In the genomic region with DNA sequence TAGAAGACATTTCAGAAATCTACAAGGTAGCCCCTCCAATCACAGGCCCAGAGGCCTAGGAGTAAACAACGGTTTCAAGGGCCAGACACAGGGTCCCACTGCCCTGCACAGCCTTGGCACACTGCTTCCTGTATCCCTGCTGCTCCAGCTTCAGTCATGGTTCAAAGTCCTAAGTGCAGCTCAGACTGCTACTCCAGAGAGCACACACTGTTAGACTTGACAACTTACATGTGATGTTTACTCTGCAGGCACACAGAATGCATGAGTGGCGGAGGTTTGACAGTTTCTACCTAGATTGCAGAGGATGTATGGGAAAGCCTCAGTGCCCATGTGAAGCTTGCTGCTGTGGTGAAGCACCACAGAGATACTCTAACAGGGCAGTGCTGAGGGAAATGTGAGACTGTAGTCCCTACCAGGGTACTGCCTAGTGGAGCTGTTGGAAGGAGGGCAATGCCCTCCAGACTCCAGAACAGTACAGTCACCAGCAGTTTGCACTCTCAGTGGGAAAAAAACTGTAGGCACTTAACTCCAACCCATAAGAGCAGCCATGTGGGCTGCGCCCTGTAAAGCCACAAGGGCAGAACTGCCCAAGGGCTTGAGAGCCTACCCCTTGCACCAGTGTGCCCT, we compare ENCODE assay signal across 2 cellular contexts.
A peak's percentile ranks its signal among the peaks of the same experiment; 100 is the strongest.
TF ChIP-seq lines count a peak whose summit lies in the region.

No MANE protein-coding gene starts in this region.

TF ChIP-seq in liver, 16 proteins besides CTCF, POLR2A, EP300 and RAD21 (continued from another document):
- TF ChIP-seq, protein P1, sequence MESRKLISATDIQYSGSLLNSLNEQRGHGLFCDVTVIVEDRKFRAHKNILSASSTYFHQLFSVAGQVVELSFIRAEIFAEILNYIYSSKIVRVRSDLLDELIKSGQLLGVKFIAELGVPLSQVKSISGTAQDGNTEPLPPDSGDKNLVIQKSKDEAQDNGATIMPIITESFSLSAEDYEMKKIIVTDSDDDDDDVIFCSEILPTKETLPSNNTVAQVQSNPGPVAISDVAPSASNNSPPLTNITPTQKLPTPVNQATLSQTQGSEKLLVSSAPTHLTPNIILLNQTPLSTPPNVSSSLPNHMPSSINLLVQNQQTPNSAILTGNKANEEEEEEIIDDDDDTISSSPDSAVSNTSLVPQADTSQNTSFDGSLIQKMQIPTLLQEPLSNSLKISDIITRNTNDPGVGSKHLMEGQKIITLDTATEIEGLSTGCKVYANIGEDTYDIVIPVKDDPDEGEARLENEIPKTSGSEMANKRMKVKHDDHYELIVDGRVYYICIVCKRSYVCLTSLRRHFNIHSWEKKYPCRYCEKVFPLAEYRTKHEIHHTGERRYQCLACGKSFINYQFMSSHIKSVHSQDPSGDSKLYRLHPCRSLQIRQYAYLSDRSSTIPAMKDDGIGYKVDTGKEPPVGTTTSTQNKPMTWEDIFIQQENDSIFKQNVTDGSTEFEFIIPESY (IDR thresholded peaks at IDR 0.05), result peak; percentile 45
- TF ChIP-seq RXRA (IDR thresholded peaks at IDR 0.05) (peak in 1 of 2 donors; percentile 85), FOXA2 (IDR thresholded peaks at IDR 0.05) (peak; percentile 91), FOXA1 (IDR thresholded peaks at IDR 0.05) (peak; percentile 88), HNF4G (IDR thresholded peaks at IDR 0.05) (peak; percentile 69), JUND (IDR thresholded peaks at IDR 0.05) (peak in 1 of 2 donors; percentile 75)
- TF ChIP-seq, protein P2, sequence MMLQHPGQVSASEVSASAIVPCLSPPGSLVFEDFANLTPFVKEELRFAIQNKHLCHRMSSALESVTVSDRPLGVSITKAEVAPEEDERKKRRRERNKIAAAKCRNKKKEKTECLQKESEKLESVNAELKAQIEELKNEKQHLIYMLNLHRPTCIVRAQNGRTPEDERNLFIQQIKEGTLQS (IDR thresholded peaks at IDR 0.05), result no peak
- TF ChIP-seq, protein P3, sequence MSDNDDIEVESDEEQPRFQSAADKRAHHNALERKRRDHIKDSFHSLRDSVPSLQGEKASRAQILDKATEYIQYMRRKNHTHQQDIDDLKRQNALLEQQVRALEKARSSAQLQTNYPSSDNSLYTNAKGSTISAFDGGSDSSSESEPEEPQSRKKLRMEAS (IDR thresholded peaks at IDR 0.05), result peak; percentile 78
- TF ChIP-seq, protein P4, sequence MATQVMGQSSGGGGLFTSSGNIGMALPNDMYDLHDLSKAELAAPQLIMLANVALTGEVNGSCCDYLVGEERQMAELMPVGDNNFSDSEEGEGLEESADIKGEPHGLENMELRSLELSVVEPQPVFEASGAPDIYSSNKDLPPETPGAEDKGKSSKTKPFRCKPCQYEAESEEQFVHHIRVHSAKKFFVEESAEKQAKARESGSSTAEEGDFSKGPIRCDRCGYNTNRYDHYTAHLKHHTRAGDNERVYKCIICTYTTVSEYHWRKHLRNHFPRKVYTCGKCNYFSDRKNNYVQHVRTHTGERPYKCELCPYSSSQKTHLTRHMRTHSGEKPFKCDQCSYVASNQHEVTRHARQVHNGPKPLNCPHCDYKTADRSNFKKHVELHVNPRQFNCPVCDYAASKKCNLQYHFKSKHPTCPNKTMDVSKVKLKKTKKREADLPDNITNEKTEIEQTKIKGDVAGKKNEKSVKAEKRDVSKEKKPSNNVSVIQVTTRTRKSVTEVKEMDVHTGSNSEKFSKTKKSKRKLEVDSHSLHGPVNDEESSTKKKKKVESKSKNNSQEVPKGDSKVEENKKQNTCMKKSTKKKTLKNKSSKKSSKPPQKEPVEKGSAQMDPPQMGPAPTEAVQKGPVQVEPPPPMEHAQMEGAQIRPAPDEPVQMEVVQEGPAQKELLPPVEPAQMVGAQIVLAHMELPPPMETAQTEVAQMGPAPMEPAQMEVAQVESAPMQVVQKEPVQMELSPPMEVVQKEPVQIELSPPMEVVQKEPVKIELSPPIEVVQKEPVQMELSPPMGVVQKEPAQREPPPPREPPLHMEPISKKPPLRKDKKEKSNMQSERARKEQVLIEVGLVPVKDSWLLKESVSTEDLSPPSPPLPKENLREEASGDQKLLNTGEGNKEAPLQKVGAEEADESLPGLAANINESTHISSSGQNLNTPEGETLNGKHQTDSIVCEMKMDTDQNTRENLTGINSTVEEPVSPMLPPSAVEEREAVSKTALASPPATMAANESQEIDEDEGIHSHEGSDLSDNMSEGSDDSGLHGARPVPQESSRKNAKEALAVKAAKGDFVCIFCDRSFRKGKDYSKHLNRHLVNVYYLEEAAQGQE (IDR thresholded peaks at IDR 0.05), result no peak

TF ChIP-seq in HepG2, 621 proteins besides CTCF, POLR2A, EP300 and RAD21 (continued from another document):
- TF ChIP-seq, protein P5, sequence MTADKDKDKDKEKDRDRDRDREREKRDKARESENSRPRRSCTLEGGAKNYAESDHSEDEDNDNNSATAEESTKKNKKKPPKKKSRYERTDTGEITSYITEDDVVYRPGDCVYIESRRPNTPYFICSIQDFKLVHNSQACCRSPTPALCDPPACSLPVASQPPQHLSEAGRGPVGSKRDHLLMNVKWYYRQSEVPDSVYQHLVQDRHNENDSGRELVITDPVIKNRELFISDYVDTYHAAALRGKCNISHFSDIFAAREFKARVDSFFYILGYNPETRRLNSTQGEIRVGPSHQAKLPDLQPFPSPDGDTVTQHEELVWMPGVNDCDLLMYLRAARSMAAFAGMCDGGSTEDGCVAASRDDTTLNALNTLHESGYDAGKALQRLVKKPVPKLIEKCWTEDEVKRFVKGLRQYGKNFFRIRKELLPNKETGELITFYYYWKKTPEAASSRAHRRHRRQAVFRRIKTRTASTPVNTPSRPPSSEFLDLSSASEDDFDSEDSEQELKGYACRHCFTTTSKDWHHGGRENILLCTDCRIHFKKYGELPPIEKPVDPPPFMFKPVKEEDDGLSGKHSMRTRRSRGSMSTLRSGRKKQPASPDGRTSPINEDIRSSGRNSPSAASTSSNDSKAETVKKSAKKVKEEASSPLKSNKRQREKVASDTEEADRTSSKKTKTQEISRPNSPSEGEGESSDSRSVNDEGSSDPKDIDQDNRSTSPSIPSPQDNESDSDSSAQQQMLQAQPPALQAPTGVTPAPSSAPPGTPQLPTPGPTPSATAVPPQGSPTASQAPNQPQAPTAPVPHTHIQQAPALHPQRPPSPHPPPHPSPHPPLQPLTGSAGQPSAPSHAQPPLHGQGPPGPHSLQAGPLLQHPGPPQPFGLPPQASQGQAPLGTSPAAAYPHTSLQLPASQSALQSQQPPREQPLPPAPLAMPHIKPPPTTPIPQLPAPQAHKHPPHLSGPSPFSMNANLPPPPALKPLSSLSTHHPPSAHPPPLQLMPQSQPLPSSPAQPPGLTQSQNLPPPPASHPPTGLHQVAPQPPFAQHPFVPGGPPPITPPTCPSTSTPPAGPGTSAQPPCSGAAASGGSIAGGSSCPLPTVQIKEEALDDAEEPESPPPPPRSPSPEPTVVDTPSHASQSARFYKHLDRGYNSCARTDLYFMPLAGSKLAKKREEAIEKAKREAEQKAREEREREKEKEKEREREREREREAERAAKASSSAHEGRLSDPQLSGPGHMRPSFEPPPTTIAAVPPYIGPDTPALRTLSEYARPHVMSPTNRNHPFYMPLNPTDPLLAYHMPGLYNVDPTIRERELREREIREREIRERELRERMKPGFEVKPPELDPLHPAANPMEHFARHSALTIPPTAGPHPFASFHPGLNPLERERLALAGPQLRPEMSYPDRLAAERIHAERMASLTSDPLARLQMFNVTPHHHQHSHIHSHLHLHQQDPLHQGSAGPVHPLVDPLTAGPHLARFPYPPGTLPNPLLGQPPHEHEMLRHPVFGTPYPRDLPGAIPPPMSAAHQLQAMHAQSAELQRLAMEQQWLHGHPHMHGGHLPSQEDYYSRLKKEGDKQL (CRISPR knock-in tag; IDR thresholded peaks at IDR 0.05; ENCODE audit: low read depth), result no peak
- TF ChIP-seq U2AF2 (IDR thresholded peaks at IDR 0.05; ENCODE audit: low read depth, low read length) (no peak), MXI1 (IDR thresholded peaks at IDR 0.05; ENCODE audit: borderline replicate concordance, low read depth, low read length) (no peak), ZFP41 (CRISPR knock-in tag; IDR thresholded peaks at IDR 0.05; ENCODE audit: borderline replicate concordance) (no peak), MAFF (IDR thresholded peaks at IDR 0.05; ENCODE audit: low read depth, low read length) (no peak), DPF2 (CRISPR knock-in tag; IDR thresholded peaks at IDR 0.05; ENCODE audit: borderline replicate concordance, low read depth) (no peak), ZNF674 (CRISPR knock-in tag; IDR thresholded peaks at IDR 0.05; ENCODE audit: low read depth) (no peak), CHD2 (IDR thresholded peaks at IDR 0.05; ENCODE audit: low read depth, low read length) (no peak), JUND (CRISPR knock-in tag; IDR thresholded peaks at IDR 0.05) (no peak), ZNF484 (CRISPR knock-in tag; IDR thresholded peaks at IDR 0.05; ENCODE audit: borderline replicate concordance, low read depth) (no peak), ATM (IDR thresholded peaks at IDR 0.05; ENCODE audit: borderline replicate concordance) (no peak)
- TF ChIP-seq, protein P6, sequence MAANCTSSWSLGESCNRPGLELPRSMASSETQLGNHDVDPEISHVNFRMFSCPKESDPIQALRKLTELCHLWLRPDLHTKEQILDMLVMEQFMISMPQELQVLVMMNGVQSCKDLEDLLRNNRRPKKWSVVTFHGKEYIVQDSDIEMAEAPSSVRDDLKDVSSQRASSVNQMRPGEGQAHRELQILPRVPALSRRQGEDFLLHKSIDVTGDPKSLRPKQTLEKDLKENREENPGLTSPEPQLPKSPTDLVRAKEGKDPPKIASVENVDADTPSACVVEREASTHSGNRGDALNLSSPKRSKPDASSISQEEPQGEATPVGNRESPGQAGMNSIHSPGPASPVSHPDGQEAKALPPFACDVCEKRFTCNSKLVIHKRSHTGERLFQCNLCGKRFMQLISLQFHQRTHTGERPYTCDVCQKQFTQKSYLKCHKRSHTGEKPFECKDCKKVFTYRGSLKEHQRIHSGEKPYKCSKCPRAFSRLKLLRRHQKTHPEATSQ (CRISPR knock-in tag; IDR thresholded peaks at IDR 0.05; ENCODE audit: borderline replicate concordance), result no peak
- TF ChIP-seq, protein P7, sequence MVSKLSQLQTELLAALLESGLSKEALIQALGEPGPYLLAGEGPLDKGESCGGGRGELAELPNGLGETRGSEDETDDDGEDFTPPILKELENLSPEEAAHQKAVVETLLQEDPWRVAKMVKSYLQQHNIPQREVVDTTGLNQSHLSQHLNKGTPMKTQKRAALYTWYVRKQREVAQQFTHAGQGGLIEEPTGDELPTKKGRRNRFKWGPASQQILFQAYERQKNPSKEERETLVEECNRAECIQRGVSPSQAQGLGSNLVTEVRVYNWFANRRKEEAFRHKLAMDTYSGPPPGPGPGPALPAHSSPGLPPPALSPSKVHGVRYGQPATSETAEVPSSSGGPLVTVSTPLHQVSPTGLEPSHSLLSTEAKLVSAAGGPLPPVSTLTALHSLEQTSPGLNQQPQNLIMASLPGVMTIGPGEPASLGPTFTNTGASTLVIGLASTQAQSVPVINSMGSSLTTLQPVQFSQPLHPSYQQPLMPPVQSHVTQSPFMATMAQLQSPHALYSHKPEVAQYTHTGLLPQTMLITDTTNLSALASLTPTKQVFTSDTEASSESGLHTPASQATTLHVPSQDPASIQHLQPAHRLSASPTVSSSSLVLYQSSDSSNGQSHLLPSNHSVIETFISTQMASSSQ (IDR thresholded peaks at IDR 0.05; ENCODE audit: low read depth), result no peak
- TF ChIP-seq, protein P7 (CRISPR knock-in tag; IDR thresholded peaks at IDR 0.05; ENCODE audit: borderline replicate concordance), result no peak
- TF ChIP-seq, protein P8, sequence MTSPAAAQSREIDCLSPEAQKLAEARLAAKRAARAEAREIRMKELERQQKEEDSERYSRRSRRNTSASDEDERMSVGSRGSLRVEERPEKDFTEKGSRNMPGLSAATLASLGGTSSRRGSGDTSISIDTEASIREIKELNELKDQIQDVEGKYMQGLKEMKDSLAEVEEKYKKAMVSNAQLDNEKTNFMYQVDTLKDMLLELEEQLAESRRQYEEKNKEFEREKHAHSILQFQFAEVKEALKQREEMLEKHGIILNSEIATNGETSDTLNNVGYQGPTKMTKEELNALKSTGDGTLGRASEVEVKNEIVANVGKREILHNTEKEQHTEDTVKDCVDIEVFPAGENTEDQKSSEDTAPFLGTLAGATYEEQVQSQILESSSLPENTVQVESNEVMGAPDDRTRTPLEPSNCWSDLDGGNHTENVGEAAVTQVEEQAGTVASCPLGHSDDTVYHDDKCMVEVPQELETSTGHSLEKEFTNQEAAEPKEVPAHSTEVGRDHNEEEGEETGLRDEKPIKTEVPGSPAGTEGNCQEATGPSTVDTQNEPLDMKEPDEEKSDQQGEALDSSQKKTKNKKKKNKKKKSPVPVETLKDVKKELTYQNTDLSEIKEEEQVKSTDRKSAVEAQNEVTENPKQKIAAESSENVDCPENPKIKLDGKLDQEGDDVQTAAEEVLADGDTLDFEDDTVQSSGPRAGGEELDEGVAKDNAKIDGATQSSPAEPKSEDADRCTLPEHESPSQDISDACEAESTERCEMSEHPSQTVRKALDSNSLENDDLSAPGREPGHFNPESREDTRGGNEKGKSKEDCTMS (CRISPR knock-in tag; conservative IDR thresholded peaks at IDR 0.05), result no peak
TF ChIP-seq in HepG2: peak in this region for 0.
